ENCODE assay signal across 14 cellular contexts in genomic region chr16:52265446-52265861, GRCh38.
DNase-seq lines count a peak whose midpoint lies in the region; ATAC-seq lines count a peak whose summit lies in the region.
"Had no signal": no experiment of that assay in that cellular context is flagged by ENCODE, and none has a peak within 500 bp of the region (broad histone marks: within the 10 kb centered on the region; RNA-seq: fewer than 3 reads in every experiment).

No MANE protein-coding gene starts in this region.

- DNase-seq in NCI-H2081 (lab: John Stamatoyannopoulos, UW) (peak; percentile 45 to 85), NCI-H2081 treated with DMSO at 0.1 percent for 48 hours (lab: John Stamatoyannopoulos, UW) (no peak), NCI-H187 treated with DMSO at 0.1 percent for 48 hours (lab: John Stamatoyannopoulos, UW) (peak; percentile 73), SHP77 treated with DMSO at 0.1 percent for 48 hours (lab: John Stamatoyannopoulos, UW) (peak; percentile 92), renal cortical epithelial cell (ENCODE audit: low read depth) (peak; percentile 65), LoVo (ENCODE audit: low spot score) (no peak), SKM-1 (lab: John Stamatoyannopoulos, UW; ENCODE audit: unreplicated experiment) (no peak)
- DNase-seq: 8988T; activated naive CD4-positive, alpha-beta T cell treated with Interleukin-2 at 50 U/mL for 16 hours; C1 segment of cervical spinal cord; mesendoderm; stimulated activated CD4-positive, alpha-beta T cell treated with anti-CD3 and anti-CD28 coated beads, Interleukin-4, amount 100 ng/mL, for 4 hours had no signal

- no peak for ATAC-seq in HG03469 (IDR thresholded peaks at IDR 0.05; ENCODE audit: unreplicated experiment)
- ATAC-seq: Panc1 had no signal

Comparison
In these comparisons a context has a peak if more than half of its experiments do, and no peak if none do; other contexts are left out.
1. DNase-seq: peak in NCI-H2081 (2 of 2), NCI-H187 treated with DMSO at 0.1 percent for 48 hours (single experiment), SHP77 treated with DMSO at 0.1 percent for 48 hours (single experiment) and renal cortical epithelial cell (single experiment); none in NCI-H2081 treated with DMSO at 0.1 percent for 48 hours (single experiment), LoVo (single experiment) and SKM-1 (single experiment).